Comparison of ENCODE assay signal across 17 cellular contexts in the genomic region with DNA sequence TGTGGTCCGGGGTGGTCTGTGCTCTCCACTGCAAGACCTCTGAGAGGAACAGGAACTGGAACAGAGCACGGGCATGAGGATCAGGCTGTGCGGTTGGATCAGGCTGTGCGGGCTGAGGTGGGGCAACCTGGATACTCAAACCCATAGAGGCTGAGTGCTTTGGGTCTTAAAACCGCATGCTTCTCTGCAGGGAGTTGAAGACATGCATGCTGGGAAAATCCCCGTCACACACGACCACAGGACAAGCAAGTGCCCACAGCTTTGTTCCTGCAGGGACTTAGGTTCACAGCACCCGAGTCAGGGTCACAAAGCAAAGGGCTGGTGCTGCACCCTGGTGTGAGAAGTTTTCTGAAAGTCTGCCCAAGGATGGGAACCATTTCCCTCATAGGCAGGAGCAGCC.
DNase-seq lines count a peak whose midpoint lies in the region; ATAC-seq and TF ChIP-seq lines count a peak whose summit lies in the region.
"Had no signal": no experiment of that assay in that cellular context is flagged by ENCODE, and none has a peak within 500 bp of the region (broad histone marks: within the 10 kb centered on the region; RNA-seq: fewer than 3 reads in every experiment).

No MANE protein-coding gene starts in this region.

- H3K4me1 ChIP-seq in right atrium auricular region = no peaks in the 10 kb centered on the region
- H3K4me1 ChIP-seq: Caco-2 had no signal

- intact Hi-C loops in cardiac septum (cut with DNase I) = no loop called here

- no peak overlapping the region for H3K27ac Mint-ChIP-seq in activated T-helper 17 cell treated with anti-CD3 and anti-CD28 coated beads, Interleukin-2, amount 50 U/mL, for 72 hours
- H3K27ac Mint-ChIP-seq in stimulated activated memory B cell treated with anti-CD40 and anti-IgM and Interleukin-4, amounts not matched to agents 10 μg/mL and 1 μg/mL and 100 μg/mL, for 72 hours = no peak overlapping the region
- H3K27ac Mint-ChIP-seq: H9, IgD-negative memory B cell had no signal

- H3K27me3 ChIP-seq in right atrium auricular region = no peaks in the 10 kb centered on the region

- H3K36me3 ChIP-seq in right atrium auricular region = peaks cover 66% of the 10 kb centered on the region

- TF ChIP-seq POLR2A in NB4 (IDR thresholded peaks at IDR 0.05; ENCODE audit: extremely low read depth, insufficient read length) = no peak

- H3K4me1 Mint-ChIP-seq in activated T-helper 17 cell treated with anti-CD3 and anti-CD28 coated beads, Interleukin-2, amount 50 U/mL, for 72 hours = peaks cover 9% of the 10 kb centered on the region
- H3K4me1 Mint-ChIP-seq in stimulated activated memory B cell treated with anti-CD40 and anti-IgM and Interleukin-4, amounts not matched to agents 10 μg/mL and 1 μg/mL and 100 μg/mL, for 72 hours = peaks cover 8% of the 10 kb centered on the region
- H3K4me1 Mint-ChIP-seq: H9 had no signal

- no peaks in the 10 kb centered on the region for H3K9me3 ChIP-seq in right atrium auricular region
- H3K9me3 ChIP-seq: Caco-2 had no signal

- TF ChIP-seq CTCF in right atrium auricular region (IDR thresholded peaks at IDR 0.05) = no peak
- TF ChIP-seq CTCF in NB4 (IDR thresholded peaks at IDR 0.05; ENCODE audit: low read depth, low read length) = no peak

- peaks cover 6% of the 10 kb centered on the region for H3K36me3 Mint-ChIP-seq in activated T-helper 17 cell treated with anti-CD3 and anti-CD28 coated beads, Interleukin-2, amount 50 U/mL, for 72 hours (ENCODE audit: low read depth)
- H3K36me3 Mint-ChIP-seq in stimulated activated memory B cell treated with anti-CD40 and anti-IgM and Interleukin-4, amounts not matched to agents 10 μg/mL and 1 μg/mL and 100 μg/mL, for 72 hours = no peaks in the 10 kb centered on the region

- H3K27ac ChIP-seq in right atrium auricular region = no peak overlapping the region

- DNase-seq in cardiac septum (ENCODE audit: low spot score) (peak; percentile 49), right atrium auricular region (ENCODE audit: low spot score) (no peak), NB4 (ENCODE audit: low read depth) (peak; percentile 16), midbrain (lab: John Stamatoyannopoulos, UW) (no peak), HPDE6-E6E7 (ENCODE audit: extremely low spot score) (no peak)
- DNase-seq: 8988T, H9, NCI-H1092 treated with DMSO at 0.1 percent for 48 hours, NCI-H1694, NCI-H2107, NCI-H69, SIG-M5 had no signal

- H3K4me3 Mint-ChIP-seq in activated T-helper 17 cell treated with anti-CD3 and anti-CD28 coated beads, Interleukin-2, amount 50 U/mL, for 72 hours = peak overlapping the region; percentile 44
- no peak overlapping the region for H3K4me3 Mint-ChIP-seq in stimulated activated memory B cell treated with anti-CD40 and anti-IgM and Interleukin-4, amounts not matched to agents 10 μg/mL and 1 μg/mL and 100 μg/mL, for 72 hours
- H3K4me3 Mint-ChIP-seq: H9, IgD-negative memory B cell had no signal

- H3K4me3 ChIP-seq in right atrium auricular region = no peak overlapping the region
- H3K4me3 ChIP-seq in NB4 (ENCODE audit: low read depth, low read length) = no peak overlapping the region

- H3K27me3 Mint-ChIP-seq in activated T-helper 17 cell treated with anti-CD3 and anti-CD28 coated beads, Interleukin-2, amount 50 U/mL, for 72 hours = no peaks in the 10 kb centered on the region
- H3K27me3 Mint-ChIP-seq in stimulated activated memory B cell treated with anti-CD40 and anti-IgM and Interleukin-4, amounts not matched to agents 10 μg/mL and 1 μg/mL and 100 μg/mL, for 72 hours = peaks cover 13% of the 10 kb centered on the region

- peak; percentile 56 for ATAC-seq in activated T-helper 17 cell treated with anti-CD3 and anti-CD28 coated beads, Interleukin-2, amount 50 U/mL, for 72 hours (replicated peaks)
- peak; percentile 37 for ATAC-seq in stimulated activated memory B cell treated with anti-CD40 and anti-IgM and Interleukin-4, amounts not matched to agents 10 μg/mL and 1 μg/mL and 100 μg/mL, for 72 hours
- no peak for ATAC-seq in GM19397 (IDR thresholded peaks at IDR 0.05; ENCODE audit: unreplicated experiment)

- H3K9me3 Mint-ChIP-seq in activated T-helper 17 cell treated with anti-CD3 and anti-CD28 coated beads, Interleukin-2, amount 50 U/mL, for 72 hours = no peaks in the 10 kb centered on the region
- no peaks in the 10 kb centered on the region for H3K9me3 Mint-ChIP-seq in stimulated activated memory B cell treated with anti-CD40 and anti-IgM and Interleukin-4, amounts not matched to agents 10 μg/mL and 1 μg/mL and 100 μg/mL, for 72 hours
- H3K9me3 Mint-ChIP-seq: H9, IgD-negative memory B cell had no signal

Comparison
In these comparisons a context has a peak if more than half of its experiments do, and no peak if none do; other contexts are left out.
1. DNase-seq: peak in cardiac septum (single experiment) and NB4 (single experiment); none in right atrium auricular region (single experiment), midbrain (single experiment) and HPDE6-E6E7 (single experiment).